In genomic region chr6:26501482-26501986, GRCh38 we compare ENCODE assay signal across 8 cellular contexts. TPM values are rescaled to one million over a fixed set of nuclear protein-coding genes. Genes with fewer than 3 reads are reported as not detected.
DNase-seq lines count a peak whose midpoint lies in the region; ATAC-seq and TF ChIP-seq lines count a peak whose summit lies in the region.
"Had no signal": no experiment of that assay in that cellular context is flagged by ENCODE, and none has a peak within 500 bp of the region (broad histone marks: within the 10 kb centered on the region; RNA-seq: fewer than 3 reads in every experiment).

No MANE protein-coding gene starts in this region.

- peaks cover 13% of the 10 kb centered on the region for H3K4me1 Mint-ChIP-seq in activated CD8-positive, alpha-beta T cell treated with anti-CD3 and anti-CD28 coated beads for 36 hours (ENCODE audit: low read depth)
- H3K4me1 Mint-ChIP-seq in nephron progenitor cell = peaks cover 11% of the 10 kb centered on the region

- CTCF ChIA-PET in activated CD8-positive, alpha-beta T cell treated with anti-CD3 and anti-CD28 coated beads for 36 hours (lab: Charles Lee) = interaction anchor here (1.2 to 1.3 kb wide), 2 partner anchors 14 to 21 kb away, joined by 3 to 4 read pairs; no protein-coding TSS in a partner anchor

- no peaks in the 10 kb centered on the region for H3K36me3 ChIP-seq in HUES48 (ENCODE audit: control insufficient read depth, insufficient read depth, low read length)
- no peaks in the 10 kb centered on the region for H3K36me3 ChIP-seq in upper lobe of right lung

- POLR2A ChIA-PET in activated CD8-positive, alpha-beta T cell treated with anti-CD3 and anti-CD28 coated beads for 36 hours (lab: Charles Lee) = interaction anchor here (1.6 kb wide), 1 partner anchor 36 kb away, joined by 6 read pairs; the partner anchor contains the start of gene HMGN4

- peak overlapping the region; percentile 70 for H3K4me3 Mint-ChIP-seq in activated CD8-positive, alpha-beta T cell treated with anti-CD3 and anti-CD28 coated beads for 36 hours
- H3K4me3 Mint-ChIP-seq in nephron progenitor cell = peak overlapping the region; percentile 77

- peaks cover 26% of the 10 kb centered on the region for H3K27me3 Mint-ChIP-seq in activated CD8-positive, alpha-beta T cell treated with anti-CD3 and anti-CD28 coated beads for 36 hours
- peaks cover 68% of the 10 kb centered on the region for H3K27me3 Mint-ChIP-seq in nephron progenitor cell (ENCODE audit: low read depth, poor library complexity)

- no peak for TF ChIP-seq POLR2A in erythroblast (IDR thresholded peaks at IDR 0.05; ENCODE audit: low read length)

- H3K9me3 Mint-ChIP-seq in activated CD8-positive, alpha-beta T cell treated with anti-CD3 and anti-CD28 coated beads for 36 hours = no peaks in the 10 kb centered on the region
- no peaks in the 10 kb centered on the region for H3K9me3 Mint-ChIP-seq in nephron progenitor cell

- H3K9me3 ChIP-seq in HUES48 (ENCODE audit: control insufficient read depth, insufficient read depth, low read length) (no peaks in the 10 kb centered on the region), upper lobe of right lung (no peaks in the 10 kb centered on the region)

- H3K9ac ChIP-seq in HUES48 (ENCODE audit: low read depth, low read length) = peak overlapping the region; percentile 49

- no peak for TF ChIP-seq CTCF in activated CD8-positive, alpha-beta T cell treated with anti-CD3 and anti-CD28 coated beads for 36 hours (IDR thresholded peaks at IDR 0.05)
- TF ChIP-seq CTCF in nephron progenitor cell (IDR thresholded peaks at IDR 0.05) = no peak
- no peak for TF ChIP-seq CTCF in upper lobe of right lung (IDR thresholded peaks at IDR 0.05)

- H3K4me3 ChIP-seq in HUES48 (ENCODE audit: low read depth, low read length) (peak overlapping the region; percentile 65), upper lobe of right lung (peak overlapping the region; percentile 33)

- H3K4me1 ChIP-seq in HUES48 (ENCODE audit: control insufficient read depth, insufficient read depth, low read length) = peaks cover 3% of the 10 kb centered on the region; the same call in 1 of the 2 replicates
- peaks cover 9% of the 10 kb centered on the region for H3K4me1 ChIP-seq in upper lobe of right lung

- peak; percentile 51 for DNase-seq in activated CD8-positive, alpha-beta T cell treated with anti-CD3 and anti-CD28 coated beads for 36 hours
- DNase-seq in erythroblast (lab: John Stamatoyannopoulos, UW) (peak; percentile 11 to 19), nephron progenitor cell (peak; percentile 51), upper lobe of right lung (peak; percentile 73), HT-29 (ENCODE audit: low spot score) (no peak)

- peaks cover 38% of the 10 kb centered on the region for H3K27me3 ChIP-seq in HUES48 (ENCODE audit: control insufficient read depth, insufficient read depth, low read length)
- peaks cover 23% of the 10 kb centered on the region for H3K27me3 ChIP-seq in upper lobe of right lung

- H3K36me3 Mint-ChIP-seq in activated CD8-positive, alpha-beta T cell treated with anti-CD3 and anti-CD28 coated beads for 36 hours (ENCODE audit: low read depth) = no peaks in the 10 kb centered on the region
- H3K36me3 Mint-ChIP-seq in nephron progenitor cell (ENCODE audit: low read depth) = no peaks in the 10 kb centered on the region

- no peak overlapping the region for H3K27ac ChIP-seq in HUES48 (ENCODE audit: low read depth, low read length)
- H3K27ac ChIP-seq in upper lobe of right lung = no peak overlapping the region

- ATAC-seq in activated CD8-positive, alpha-beta T cell treated with anti-CD3 and anti-CD28 coated beads for 36 hours = peak; percentile 74
- ATAC-seq in upper lobe of right lung (peak; percentile 78), GM19467 (IDR thresholded peaks at IDR 0.05; ENCODE audit: unreplicated experiment) (no peak)

- intact Hi-C loops in activated CD8-positive, alpha-beta T cell treated with anti-CD3 and anti-CD28 coated beads for 36 hours (cut with micrococcal nuclease) = no loop called here
- intact Hi-C loops in upper lobe of right lung (cut with DNase I) = no loop called here

- H3K27ac Mint-ChIP-seq in activated CD8-positive, alpha-beta T cell treated with anti-CD3 and anti-CD28 coated beads for 36 hours = no peak overlapping the region
- no peak overlapping the region for H3K27ac Mint-ChIP-seq in nephron progenitor cell

RNA-seq across cellular contexts. Expression of gene BTN1A1, which starts 1.4 kb away (rescaled TPM):
- total RNA-seq in activated CD8-positive, alpha-beta T cell treated with anti-CD3 and anti-CD28 coated beads for 36 hours = under 1 TPM in 1 of 2 experiments, not detected in 1; 0.11 TPM
- not detected for total RNA-seq in upper lobe of right lung
- total RNA-seq in HT-29 (2014; rRNA removed; shearing (Covaris generic)) = not detected in 2 replicates
- total RNA-seq: T-helper 2 cell treated with Interferon-gamma antibody and Interleukin-4, amounts not matched to agents 100 ng/mL and 5 ng/mL, for 36 hours had no signal

RNA-seq across cellular contexts. Expression of gene HMGN4, which starts 36.6 kb away (rescaled TPM):
- 10 to 100 TPM; 80.2 to 83.3 TPM for total RNA-seq in activated CD8-positive, alpha-beta T cell treated with anti-CD3 and anti-CD28 coated beads for 36 hours
- total RNA-seq in upper lobe of right lung = 45.8 TPM
- total RNA-seq in HT-29 (2014; rRNA removed; shearing (Covaris generic)) = 23.6 and 26.3 TPM in 2 replicates

RNA-seq across cellular contexts. Expression of gene BTN2A1, which starts 43.8 kb away (rescaled TPM):
- total RNA-seq in activated CD8-positive, alpha-beta T cell treated with anti-CD3 and anti-CD28 coated beads for 36 hours = 10 to 100 TPM; 14.2 to 16.2 TPM
- total RNA-seq in upper lobe of right lung = 26.3 TPM
- 8.0 and 9.4 TPM in 2 replicates for total RNA-seq in HT-29 (2014; rRNA removed; shearing (Covaris generic))
